Comparison of ENCODE assay signal across 19 cellular contexts in genomic region chr14:32100175-32100574, GRCh38. TPM values are rescaled to one million over a fixed set of nuclear protein-coding genes. Genes with fewer than 3 reads are reported as not detected.
DNase-seq lines count a peak whose midpoint lies in the region; ATAC-seq and TF ChIP-seq lines count a peak whose summit lies in the region.
"Had no signal": no experiment of that assay in that cellular context is flagged by ENCODE, and none has a peak within 500 bp of the region (broad histone marks: within the 10 kb centered on the region; RNA-seq: fewer than 3 reads in every experiment).

No MANE protein-coding gene starts in this region.

- TF ChIP-seq CTCF in CD4-positive, alpha-beta T cell (IDR thresholded peaks at IDR 0.05) = no peak

- H3K27ac Mint-ChIP-seq in activated naive CD4-positive, alpha-beta T cell treated with anti-CD3 and anti-CD28 coated beads, Interleukin-2, amount 50 U/mL, for 24 hours = peak overlapping the region; percentile 41
- peak overlapping the region; percentile 35 for H3K27ac Mint-ChIP-seq in CD4-positive, alpha-beta T cell
- peak overlapping the region; percentile 69 for H3K27ac Mint-ChIP-seq in T-helper 17 cell
- peak overlapping the region in 6 of 9 donors; percentile 14 to 89 (median 59) for H3K27ac Mint-ChIP-seq in naive thymus-derived CD4-positive, alpha-beta T cell
- H3K27ac Mint-ChIP-seq in stimulated activated effector memory CD8-positive, alpha-beta T cell treated with anti-CD3 and anti-CD28 coated beads, Interleukin-12 subunit alpha, Interleukin-12 subunit beta, amount 100 ng/mL, for 72 hours = no peak overlapping the region
- H3K27ac Mint-ChIP-seq: B cell; CD4-positive, CD25-positive, alpha-beta regulatory T cell had no signal

- H3K4me3 ChIP-seq in naive thymus-derived CD4-positive, alpha-beta T cell (ENCODE audit: low read length) = no peak overlapping the region
- H3K4me3 ChIP-seq: BLaER1, HAP-1 had no signal

- H3K9me3 ChIP-seq in CD4-positive, alpha-beta T cell (ENCODE audit: control insufficient read depth, low read length) = no peaks in the 10 kb centered on the region
- no peaks in the 10 kb centered on the region for H3K9me3 ChIP-seq in T-helper 17 cell (ENCODE audit: control insufficient read depth, low read length, poor library complexity, severe bottlenecking)
- no peaks in the 10 kb centered on the region for H3K9me3 ChIP-seq in naive thymus-derived CD4-positive, alpha-beta T cell (ENCODE audit: control insufficient read depth in 2 of 3, low read length in 3 of 3)
- H3K9me3 ChIP-seq: BLaER1, HAP-1 had no signal

- H3K36me3 Mint-ChIP-seq in activated naive CD4-positive, alpha-beta T cell treated with anti-CD3 and anti-CD28 coated beads, Interleukin-2, amount 50 U/mL, for 24 hours = peaks cover 5% of the 10 kb centered on the region
- peaks cover 7% of the 10 kb centered on the region for H3K36me3 Mint-ChIP-seq in CD4-positive, alpha-beta T cell (ENCODE audit: low read depth)
- no peaks in the 10 kb centered on the region for H3K36me3 Mint-ChIP-seq in T-helper 17 cell (ENCODE audit: low read depth)
- H3K36me3 Mint-ChIP-seq in naive thymus-derived CD4-positive, alpha-beta T cell = peaks cover 0 to 15% (median 2%) of the 10 kb centered on the region in 5 donors
- H3K36me3 Mint-ChIP-seq in stimulated activated effector memory CD8-positive, alpha-beta T cell treated with anti-CD3 and anti-CD28 coated beads, Interleukin-12 subunit alpha, Interleukin-12 subunit beta, amount 100 ng/mL, for 72 hours = peaks cover 11% of the 10 kb centered on the region

- DNase-seq in activated naive CD4-positive, alpha-beta T cell treated with anti-CD3 and anti-CD28 coated beads, Interleukin-2, amount 50 U/mL, for 16 hours = no peak
- DNase-seq in CD4-positive, alpha-beta T cell = no peak
- no peak for DNase-seq in T-helper 17 cell
- no peak for DNase-seq in naive thymus-derived CD4-positive, alpha-beta T cell
- DNase-seq in T-helper 2 cell = no peak
- DNase-seq in stimulated activated effector memory CD8-positive, alpha-beta T cell treated with anti-CD3 and anti-CD28 coated beads, Interleukin-12 subunit alpha, Interleukin-12 subunit beta, amount 100 ng/mL, for 72 hours (ENCODE audit: low spot score in 2 of 2) = no peak
- DNase-seq: Calu3; CD4-positive, CD25-positive, alpha-beta regulatory T cell; COR-L47; DMS53; DMS79 treated with DMSO at 0.1 percent for 48 hours; GF-D8; GOT3 had no signal

- no peaks in the 10 kb centered on the region for H3K36me3 ChIP-seq in naive thymus-derived CD4-positive, alpha-beta T cell (ENCODE audit: control insufficient read depth in 2 of 3, insufficient read depth in 3 of 3, low read length in 3 of 3)
- H3K36me3 ChIP-seq: HAP-1 had no signal

- no peak overlapping the region for H3K4me3 Mint-ChIP-seq in activated naive CD4-positive, alpha-beta T cell treated with anti-CD3 and anti-CD28 coated beads, Interleukin-2, amount 50 U/mL, for 24 hours
- H3K4me3 Mint-ChIP-seq in CD4-positive, alpha-beta T cell = no peak overlapping the region
- no peak overlapping the region for H3K4me3 Mint-ChIP-seq in T-helper 17 cell
- no peak overlapping the region for H3K4me3 Mint-ChIP-seq in naive thymus-derived CD4-positive, alpha-beta T cell
- no peak overlapping the region for H3K4me3 Mint-ChIP-seq in stimulated activated effector memory CD8-positive, alpha-beta T cell treated with anti-CD3 and anti-CD28 coated beads, Interleukin-12 subunit alpha, Interleukin-12 subunit beta, amount 100 ng/mL, for 72 hours
- H3K4me3 Mint-ChIP-seq: B cell; CD4-positive, CD25-positive, alpha-beta regulatory T cell had no signal

- H3K27me3 Mint-ChIP-seq in activated naive CD4-positive, alpha-beta T cell treated with anti-CD3 and anti-CD28 coated beads, Interleukin-2, amount 50 U/mL, for 24 hours = no peaks in the 10 kb centered on the region
- no peaks in the 10 kb centered on the region for H3K27me3 Mint-ChIP-seq in CD4-positive, alpha-beta T cell
- no peaks in the 10 kb centered on the region for H3K27me3 Mint-ChIP-seq in T-helper 17 cell
- no peaks in the 10 kb centered on the region for H3K27me3 Mint-ChIP-seq in naive thymus-derived CD4-positive, alpha-beta T cell
- H3K27me3 Mint-ChIP-seq: B cell; CD4-positive, CD25-positive, alpha-beta regulatory T cell had no signal

- peaks cover 11 to 23% of the 10 kb centered on the region in 2 donors for H3K4me1 ChIP-seq in naive thymus-derived CD4-positive, alpha-beta T cell (ENCODE audit: control insufficient read depth in 2 of 2, insufficient read depth in 2 of 2, low read length in 2 of 2)

- POLR2A ChIA-PET in CD4-positive, alpha-beta T cell (lab: Charles Lee) = no interaction called here
- POLR2A ChIA-PET in naive thymus-derived CD4-positive, alpha-beta T cell (lab: Charles Lee) = interaction anchor here (2.2 kb wide), 1 partner anchor 22 kb away, joined by 9 read pairs; no protein-coding TSS in a partner anchor

- peaks cover 77% of the 10 kb centered on the region for H3K4me1 Mint-ChIP-seq in activated naive CD4-positive, alpha-beta T cell treated with anti-CD3 and anti-CD28 coated beads, Interleukin-2, amount 50 U/mL, for 24 hours
- H3K4me1 Mint-ChIP-seq in CD4-positive, alpha-beta T cell (ENCODE audit: low read depth) = peaks cover 57% of the 10 kb centered on the region
- peaks cover 50% of the 10 kb centered on the region for H3K4me1 Mint-ChIP-seq in T-helper 17 cell
- H3K4me1 Mint-ChIP-seq in naive thymus-derived CD4-positive, alpha-beta T cell = peaks cover 20 to 77% (median 56%) of the 10 kb centered on the region in 7 donors
- H3K4me1 Mint-ChIP-seq in stimulated activated effector memory CD8-positive, alpha-beta T cell treated with anti-CD3 and anti-CD28 coated beads, Interleukin-12 subunit alpha, Interleukin-12 subunit beta, amount 100 ng/mL, for 72 hours = peaks cover 16% of the 10 kb centered on the region

- intact Hi-C loops in CD4-positive, alpha-beta T cell (cut with DNase I, micrococcal nuclease) = no loop called here
- intact Hi-C loops in naive thymus-derived CD4-positive, alpha-beta T cell (cut with micrococcal nuclease) = no loop called here

- no peak overlapping the region for H3K27ac ChIP-seq in CD4-positive, alpha-beta T cell (ENCODE audit: low read depth, low read length)
- no peak overlapping the region for H3K27ac ChIP-seq in naive thymus-derived CD4-positive, alpha-beta T cell (ENCODE audit: low read depth, low read length)
- H3K27ac ChIP-seq: 22Rv1, BLaER1, C4-2B had no signal

- no peaks in the 10 kb centered on the region for H3K27me3 ChIP-seq in CD4-positive, alpha-beta T cell (ENCODE audit: control insufficient read depth, insufficient read depth, low read length)
- no peaks in the 10 kb centered on the region for H3K27me3 ChIP-seq in naive thymus-derived CD4-positive, alpha-beta T cell (ENCODE audit: control insufficient read depth in 2 of 2, insufficient read depth in 2 of 2, low read length in 2 of 2)
- H3K27me3 ChIP-seq: BLaER1 had no signal

- no peaks in the 10 kb centered on the region for H3K9me3 Mint-ChIP-seq in activated naive CD4-positive, alpha-beta T cell treated with anti-CD3 and anti-CD28 coated beads, Interleukin-2, amount 50 U/mL, for 24 hours
- no peaks in the 10 kb centered on the region for H3K9me3 Mint-ChIP-seq in CD4-positive, alpha-beta T cell
- no peaks in the 10 kb centered on the region for H3K9me3 Mint-ChIP-seq in naive thymus-derived CD4-positive, alpha-beta T cell
- H3K9me3 Mint-ChIP-seq in stimulated activated effector memory CD8-positive, alpha-beta T cell treated with anti-CD3 and anti-CD28 coated beads, Interleukin-12 subunit alpha, Interleukin-12 subunit beta, amount 100 ng/mL, for 72 hours = no peaks in the 10 kb centered on the region
- H3K9me3 Mint-ChIP-seq: CD4-positive, CD25-positive, alpha-beta regulatory T cell had no signal

- ATAC-seq in CD4-positive, alpha-beta T cell (ENCODE audit: poor library complexity) = no peak
- ATAC-seq in T-helper 17 cell = no peak
- ATAC-seq in naive thymus-derived CD4-positive, alpha-beta T cell = no peak
- ATAC-seq in stimulated activated effector memory CD8-positive, alpha-beta T cell treated with anti-CD3 and anti-CD28 coated beads, Interleukin-12 subunit alpha, Interleukin-12 subunit beta, amount 100 ng/mL, for 72 hours = no peak

- CTCF ChIA-PET in CD4-positive, alpha-beta T cell (lab: Charles Lee) = no interaction called here
- CTCF ChIA-PET in naive thymus-derived CD4-positive, alpha-beta T cell (lab: Charles Lee) = no interaction called here

RNA-seq across cellular contexts. Expression of gene ARHGAP5, which starts 23.1 kb away (rescaled TPM):
- total RNA-seq in CD4-positive, alpha-beta T cell = 10 to 100 TPM; 68.5 to 72.5 TPM
- total RNA-seq in T-helper 17 cell = 10 to 100 TPM; 65.1 to 77.7 TPM
- 10 to 100 TPM; 37.9 to 98.2 (median 56.2) TPM for total RNA-seq in naive thymus-derived CD4-positive, alpha-beta T cell
- 10 to 100 TPM; 26.6 to 32.6 TPM for polyA plus RNA-seq in naive thymus-derived CD4-positive, alpha-beta T cell
